Comparison of ENCODE assay signal across 8 cellular contexts in the genomic region with DNA sequence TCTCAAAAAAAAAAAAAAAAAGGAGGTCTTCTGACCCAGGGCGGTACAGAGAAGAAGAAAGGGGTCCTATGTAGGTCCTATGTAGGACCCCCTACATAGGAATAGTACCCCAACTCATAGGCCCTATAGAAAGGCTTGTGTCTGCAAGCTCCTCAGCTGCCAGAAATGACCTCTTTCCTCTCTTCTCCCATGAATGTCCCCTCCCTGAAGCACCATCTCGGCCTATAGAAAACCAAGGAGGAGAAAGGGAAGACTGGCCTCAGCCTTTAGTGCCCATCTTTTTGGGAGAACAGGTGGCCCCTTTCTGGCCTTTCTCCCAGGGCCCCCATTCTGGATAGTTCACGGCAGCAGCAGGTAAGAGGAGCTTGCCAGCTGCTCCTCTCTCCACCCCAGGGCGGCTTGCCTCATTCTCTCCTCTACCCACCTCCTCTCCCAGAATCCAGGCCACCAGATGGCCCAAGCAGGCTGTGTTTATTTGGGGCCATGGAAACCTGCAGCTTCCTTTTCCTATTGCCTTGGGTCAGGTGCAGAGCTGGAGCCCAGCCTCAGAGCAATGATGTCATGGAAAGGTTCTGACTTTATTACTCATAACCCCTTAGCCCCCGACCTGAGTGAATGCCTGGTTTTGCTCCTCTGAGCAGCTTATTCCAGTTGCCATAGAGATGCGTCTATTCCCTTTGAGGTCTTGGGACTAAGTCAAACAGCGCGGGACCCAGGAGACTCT. TPM values are rescaled to one million over a fixed set of nuclear protein-coding genes. Genes with fewer than 3 reads are reported as not detected.
DNase-seq lines count a peak whose midpoint lies in the region; ATAC-seq and TF ChIP-seq lines count a peak whose summit lies in the region.

No MANE protein-coding gene starts in this region.

- DNase-seq in DMS53 (lab: John Stamatoyannopoulos, UW) (peak; percentile 96), NCI-H2081 (lab: John Stamatoyannopoulos, UW) (peak; percentile 91 to 95), adipocyte (ENCODE audit: low read depth) (no peak), kidney glomerular epithelial cell (lab: John Stamatoyannopoulos, UW) (peak; percentile 15), type B pancreatic cell (ENCODE audit: extremely low spot score, unreplicated experiment) (no peak)

- no peaks in the 10 kb centered on the region for H3K9me3 Mint-ChIP-seq in type B pancreatic cell

- H3K27ac Mint-ChIP-seq in type B pancreatic cell, result peak overlapping the region; percentile 91

- H3K36me3 Mint-ChIP-seq in type B pancreatic cell, result peaks cover 12% of the 10 kb centered on the region

- no peaks in the 10 kb centered on the region for H3K9me3 ChIP-seq in adipocyte (ENCODE audit: control insufficient read depth, low read length)

- peaks cover 19% of the 10 kb centered on the region for H3K4me1 ChIP-seq in adipocyte (ENCODE audit: control insufficient read depth, insufficient read depth, low read length)

- ATAC-seq in GM18520 (IDR thresholded peaks at IDR 0.05; ENCODE audit: unreplicated experiment) (no peak), GM21737 (IDR thresholded peaks at IDR 0.05; ENCODE audit: unreplicated experiment) (no peak), GM21528 (IDR thresholded peaks at IDR 0.05; ENCODE audit: low FRiP score, unreplicated experiment) (no peak)

- no peak for TF ChIP-seq CTCF in type B pancreatic cell (conservative IDR thresholded peaks at IDR 0.05)

- peaks cover 22% of the 10 kb centered on the region for H3K4me1 Mint-ChIP-seq in type B pancreatic cell (ENCODE audit: unreplicated experiment)

- H3K27me3 Mint-ChIP-seq in type B pancreatic cell, result no peaks in the 10 kb centered on the region

- H3K36me3 ChIP-seq in adipocyte (ENCODE audit: control insufficient read depth, insufficient read depth, low read length, severe bottlenecking), result no peaks in the 10 kb centered on the region

- peak overlapping the region; percentile 91 for H3K4me3 ChIP-seq in adipocyte (ENCODE audit: low read length)

- peak overlapping the region; percentile 94 for H3K4me3 Mint-ChIP-seq in type B pancreatic cell

- peak overlapping the region; percentile 92 for H3K9ac ChIP-seq in adipocyte (ENCODE audit: low read length)

- H3K27me3 ChIP-seq in adipocyte (replicated peaks; ENCODE audit: control insufficient read depth, insufficient read depth, low read length), result no peaks in the 10 kb centered on the region

RNA-seq across cellular contexts. Expression of a gene that starts 1.6 kb away (rescaled TPM):
- total RNA-seq in type B pancreatic cell (ENCODE audit: low replicate concordance), result 27.9 and 28.5 TPM in 2 replicates

RNA-seq across cellular contexts. Expression of a gene that starts 23.4 kb away (rescaled TPM):
- total RNA-seq in type B pancreatic cell (ENCODE audit: low replicate concordance), result 34.9 and 96.2 TPM in 2 replicates

RNA-seq across cellular contexts. Expression of a gene that starts 35.9 kb away (rescaled TPM):
- 239 and 287 TPM in 2 replicates for total RNA-seq in type B pancreatic cell (ENCODE audit: low replicate concordance)

RNA-seq across cellular contexts. Expression of a gene that starts 36.2 kb away (rescaled TPM):
- total RNA-seq in type B pancreatic cell (ENCODE audit: low replicate concordance), result 22.3 and 26.1 TPM in 2 replicates

RNA-seq across cellular contexts. Expression of a gene that starts 38.3 kb away (rescaled TPM):
- total RNA-seq in type B pancreatic cell (ENCODE audit: low replicate concordance), result 36.6 and 106 TPM in 2 replicates

Comparison
In these comparisons a context has a peak if more than half of its experiments do, and no peak if none do; other contexts are left out.
1. DNase-seq: peak in DMS53 (single experiment), NCI-H2081 (2 of 2) and kidney glomerular epithelial cell (single experiment); none in adipocyte (single experiment) and type B pancreatic cell (single experiment).